ENCODE assay signal across 34 cellular contexts in the genomic region with DNA sequence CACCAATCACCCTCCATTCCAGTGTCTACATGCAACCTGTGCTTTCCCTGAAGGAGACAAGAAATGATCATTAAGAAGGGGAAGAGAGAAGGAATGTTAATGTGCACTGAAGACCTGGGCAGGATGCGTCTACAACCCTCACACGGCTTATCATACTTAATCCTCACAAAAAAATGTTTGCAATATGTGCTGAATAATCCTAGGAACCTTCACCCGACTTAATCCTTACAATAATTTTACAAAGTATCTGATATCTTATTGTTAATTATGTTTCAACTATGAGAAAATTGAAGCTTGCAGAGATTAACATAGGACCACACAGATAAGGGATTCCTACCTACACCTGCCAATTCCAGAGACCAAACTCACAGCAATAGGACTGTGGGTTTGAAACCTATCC.
"Had no signal": no experiment of that assay in that cellular context is flagged by ENCODE, and none has a peak within 500 bp of the region (broad histone marks: within the 10 kb centered on the region; RNA-seq: fewer than 3 reads in every experiment).

No MANE protein-coding gene starts in this region.

- H3K27me3 ChIP-seq: adrenal gland, ascending aorta, body of pancreas, brain microvascular endothelial cell, breast epithelium, cardiac muscle cell had no signal

- FAIRE-seq: astrocyte, bronchial epithelial cell had no signal

- H3K27ac ChIP-seq: adrenal gland, ascending aorta, body of pancreas, brain microvascular endothelial cell, breast epithelium, cardiac muscle cell had no signal

- DNase-seq: activated effector memory CD4-positive, alpha-beta T cell treated with anti-CD3 and anti-CD28 coated beads, Interleukin-2, amount 50 U/mL, for 16 hours; activated effector memory CD4-positive, alpha-beta T cell treated with Interleukin-2 at 50 U/mL for 16 hours; activated gamma-delta T cell; activated gamma-delta T cell treated with Interleukin-2 at 50 U/mL for 16 hours; activated naive CD4-positive, alpha-beta T cell; activated naive CD4-positive, alpha-beta T cell treated with anti-CD3 and anti-CD28 coated beads for 36 hours; activated naive CD4-positive, alpha-beta T cell treated with anti-CD3 and anti-CD28 coated beads, Interleukin-2, amount 10 ng/mL, durations not matched to agents 7 days and 5 days; activated naive CD4-positive, alpha-beta T cell treated with anti-CD3 and anti-CD28 coated beads, Interleukin-2, amount 50 U/mL, for 16 hours; activated naive CD4-positive, alpha-beta T cell treated with Interleukin-2 at 50 U/mL for 16 hours; activated naive CD8-positive, alpha-beta T cell treated with anti-CD3 and anti-CD28 coated beads for 36 hours; activated naive CD8-positive, alpha-beta T cell treated with anti-CD3 and anti-CD28 coated beads, Interleukin-2, amount 10 ng/mL, durations not matched to agents 7 days and 5 days; activated naive CD8-positive, alpha-beta T cell treated with anti-CD3 and anti-CD28 coated beads, Interleukin-2, amount 50 U/mL, for 24 hours; activated T-cell treated with anti-CD3 and anti-CD28 coated beads, Interleukin-2, amount 50 U/mL, for 1 hour; activated T-cell treated with anti-CD3 and anti-CD28 coated beads, Interleukin-2, amount 50 U/mL, for 24 hours; activated T-cell treated with anti-CD3 and anti-CD28 coated beads, Interleukin-2, amount 50 U/mL, for 4 hours; activated T-cell treated with anti-CD3 and anti-CD28 coated beads, Interleukin-2, amount 50 U/mL, for 48 hours; activated T-cell treated with anti-CD3 and anti-CD28 coated beads, Interleukin-2, amount 50 U/mL, for 72 hours; adrenal gland; amniotic stem cell; amygdala; anterior cingulate cortex; aorta; body of pancreas; brain microvascular endothelial cell; caudate nucleus; central memory CD4-positive, alpha-beta T cell; cerebellar nuclear complex had no signal

- H3K4me1 ChIP-seq: adrenal gland, ascending aorta, body of pancreas, breast epithelium had no signal

- H3K9me3 ChIP-seq: adrenal gland, ascending aorta, body of pancreas, breast epithelium had no signal

- ATAC-seq: activated naive CD4-positive, alpha-beta T cell treated with anti-CD3 and anti-CD28 coated beads, Interleukin-2, amount 50 U/mL, for 72 hours; activated naive CD8-positive, alpha-beta T cell treated with anti-CD3 and anti-CD28 coated beads, Interleukin-2, amount 50 U/mL, for 24 hours; activated T-cell treated with anti-CD3 and anti-CD28 coated beads, Interleukin-2, amount 50 U/mL, for 4 hours; activated T-cell treated with anti-CD3 and anti-CD28 coated beads, Interleukin-2, amount 50 U/mL, for 72 hours; activated T-helper 17 cell treated with anti-CD3 and anti-CD28 coated beads, Interleukin-2, amount 50 U/mL, for 72 hours; body of pancreas had no signal

- H3K4me3 ChIP-seq: adrenal gland, ascending aorta, body of pancreas, breast epithelium, cardiac muscle cell had no signal

- H3K36me3 ChIP-seq: adrenal gland, ascending aorta, brain microvascular endothelial cell, breast epithelium, cardiac muscle cell had no signal
